In the genomic region with DNA sequence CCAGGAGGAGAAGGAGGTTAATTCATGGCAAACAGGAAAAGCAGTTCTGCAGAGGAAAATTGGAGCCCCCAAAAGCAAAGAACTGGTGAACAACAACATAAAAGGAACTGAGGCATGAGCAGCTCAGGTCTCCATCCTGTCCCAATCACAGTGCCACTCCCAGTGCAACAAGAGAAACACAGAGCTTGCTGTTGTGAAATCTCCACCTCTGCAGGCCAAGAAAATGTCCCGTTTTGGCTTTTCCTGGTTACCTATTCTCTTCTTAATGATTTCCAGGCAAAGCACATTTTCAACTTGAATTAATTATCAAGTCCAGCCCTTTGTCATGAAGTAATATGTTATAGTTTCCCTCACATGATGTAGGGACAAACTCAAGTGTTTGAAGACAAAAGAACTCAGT, we compare ENCODE assay signal across 1 cellular context.
TF ChIP-seq lines count a peak whose summit lies in the region.

No MANE protein-coding gene starts in this region.

TF ChIP-seq in HepG2, 621 proteins besides CTCF, POLR2A, EP300 and RAD21:
- TF ChIP-seq, protein P1, sequence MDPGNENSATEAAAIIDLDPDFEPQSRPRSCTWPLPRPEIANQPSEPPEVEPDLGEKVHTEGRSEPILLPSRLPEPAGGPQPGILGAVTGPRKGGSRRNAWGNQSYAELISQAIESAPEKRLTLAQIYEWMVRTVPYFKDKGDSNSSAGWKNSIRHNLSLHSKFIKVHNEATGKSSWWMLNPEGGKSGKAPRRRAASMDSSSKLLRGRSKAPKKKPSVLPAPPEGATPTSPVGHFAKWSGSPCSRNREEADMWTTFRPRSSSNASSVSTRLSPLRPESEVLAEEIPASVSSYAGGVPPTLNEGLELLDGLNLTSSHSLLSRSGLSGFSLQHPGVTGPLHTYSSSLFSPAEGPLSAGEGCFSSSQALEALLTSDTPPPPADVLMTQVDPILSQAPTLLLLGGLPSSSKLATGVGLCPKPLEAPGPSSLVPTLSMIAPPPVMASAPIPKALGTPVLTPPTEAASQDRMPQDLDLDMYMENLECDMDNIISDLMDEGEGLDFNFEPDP (CRISPR knock-in tag; conservative IDR thresholded peaks at IDR 0.05) = no peak
- TF ChIP-seq NR2F6 (IDR thresholded peaks at IDR 0.05) (no peak), NR2F6 (CRISPR knock-in tag; IDR thresholded peaks at IDR 0.05) (no peak), ZSCAN12 (CRISPR knock-in tag; IDR thresholded peaks at IDR 0.05) (no peak), MEIS2 (CRISPR knock-in tag; IDR thresholded peaks at IDR 0.05) (no peak), FOXO1 (CRISPR knock-in tag; IDR thresholded peaks at IDR 0.05) (no peak), ZNF674 (CRISPR knock-in tag; IDR thresholded peaks at IDR 0.05; ENCODE audit: low read depth) (no peak), JUNB (CRISPR knock-in tag; IDR thresholded peaks at IDR 0.05; ENCODE audit: borderline replicate concordance) (no peak), PITX1 (CRISPR knock-in tag; IDR thresholded peaks at IDR 0.05) (no peak), HNF4G (IDR thresholded peaks at IDR 0.05; ENCODE audit: borderline replicate concordance, low read depth, low read length) (no peak), HNF4G (CRISPR knock-in tag; IDR thresholded peaks at IDR 0.05; ENCODE audit: borderline replicate concordance, low read depth) (no peak), SYNCRIP (IDR thresholded peaks at IDR 0.05; ENCODE audit: insufficient read depth, low read depth, low read length) (no peak), ETV5 (CRISPR knock-in tag; IDR thresholded peaks at IDR 0.05; ENCODE audit: borderline replicate concordance) (no peak), ZFP36L1 (CRISPR knock-in tag; IDR thresholded peaks at IDR 0.05) (no peak), TCF7L2 (IDR thresholded peaks at IDR 0.05; ENCODE audit: low read depth, low read length) (no peak), ZNF678 (CRISPR knock-in tag; IDR thresholded peaks at IDR 0.05) (no peak), IKZF1 (IDR thresholded peaks at IDR 0.05) (no peak)
- TF ChIP-seq, protein P2, sequence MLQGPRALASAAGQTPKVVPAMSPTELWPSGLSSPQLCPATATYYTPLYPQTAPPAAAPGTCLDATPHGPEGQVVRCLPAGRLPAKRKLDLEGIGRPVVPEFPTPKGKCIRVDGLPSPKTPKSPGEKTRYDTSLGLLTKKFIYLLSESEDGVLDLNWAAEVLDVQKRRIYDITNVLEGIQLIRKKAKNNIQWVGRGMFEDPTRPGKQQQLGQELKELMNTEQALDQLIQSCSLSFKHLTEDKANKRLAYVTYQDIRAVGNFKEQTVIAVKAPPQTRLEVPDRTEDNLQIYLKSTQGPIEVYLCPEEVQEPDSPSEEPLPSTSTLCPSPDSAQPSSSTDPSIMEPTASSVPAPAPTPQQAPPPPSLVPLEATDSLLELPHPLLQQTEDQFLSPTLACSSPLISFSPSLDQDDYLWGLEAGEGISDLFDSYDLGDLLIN (CRISPR knock-in tag; IDR thresholded peaks at IDR 0.05; ENCODE audit: borderline replicate concordance) = no peak
- TF ChIP-seq, protein P3, sequence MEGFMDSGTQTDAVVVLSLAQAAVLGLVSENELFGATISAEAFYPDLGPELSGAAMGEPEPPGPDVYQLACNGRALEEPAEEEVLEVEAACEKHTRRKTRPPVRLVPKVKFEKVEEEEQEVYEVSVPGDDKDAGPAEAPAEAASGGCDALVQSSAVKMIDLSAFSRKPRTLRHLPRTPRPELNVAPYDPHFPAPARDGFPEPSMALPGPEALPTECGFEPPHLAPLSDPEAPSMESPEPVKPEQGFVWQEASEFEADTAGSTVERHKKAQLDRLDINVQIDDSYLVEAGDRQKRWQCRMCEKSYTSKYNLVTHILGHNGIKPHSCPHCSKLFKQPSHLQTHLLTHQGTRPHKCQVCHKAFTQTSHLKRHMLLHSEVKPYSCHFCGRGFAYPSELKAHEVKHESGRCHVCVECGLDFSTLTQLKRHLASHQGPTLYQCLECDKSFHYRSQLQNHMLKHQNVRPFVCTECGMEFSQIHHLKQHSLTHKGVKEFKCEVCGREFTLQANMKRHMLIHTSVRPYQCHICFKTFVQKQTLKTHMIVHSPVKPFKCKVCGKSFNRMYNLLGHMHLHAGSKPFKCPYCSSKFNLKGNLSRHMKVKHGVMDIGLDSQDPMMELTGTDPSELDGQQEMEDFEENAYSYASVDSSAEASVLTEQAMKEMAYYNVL (CRISPR knock-in tag; IDR thresholded peaks at IDR 0.05; ENCODE audit: borderline replicate concordance) = no peak
